In genomic region chr17:64626827-64627226, GRCh38 we compare ENCODE assay signal across 17 cellular contexts. TPM values are rescaled to one million over a fixed set of nuclear protein-coding genes. Genes with fewer than 3 reads are reported as not detected.
A peak's percentile ranks its signal among the peaks of the same experiment; 100 is the strongest.
DNase-seq lines count a peak whose midpoint lies in the region; ATAC-seq and TF ChIP-seq lines count a peak whose summit lies in the region.
"Had no signal": no experiment of that assay in that cellular context is flagged by ENCODE, and none has a peak within 500 bp of the region (broad histone marks: within the 10 kb centered on the region; RNA-seq: fewer than 3 reads in every experiment).

No MANE protein-coding gene starts in this region.

- ATAC-seq in left lobe of liver (peak; percentile 42), left ventricle myocardium superior (no peak)
- ATAC-seq: CD8-positive, alpha-beta T cell had no signal

- no peak for DNase-seq in GM23248
- no peak for DNase-seq in left lobe of liver (ENCODE audit: low spot score)
- DNase-seq in prostate gland (ENCODE audit: low spot score): peak; percentile 9
- DNase-seq in left ventricle myocardium superior: no peak
- no peak for DNase-seq in cerebellar nuclear complex (lab: John Stamatoyannopoulos, UW)
- DNase-seq in smooth muscle cell (lab: John Stamatoyannopoulos, UW; ENCODE audit: unreplicated experiment): no peak
- no peak for DNase-seq in transverse colon
- DNase-seq: C1 segment of cervical spinal cord; Caco-2; CD4-positive, CD25-positive, alpha-beta regulatory T cell; CD8-positive, alpha-beta T cell; DMS153; DND-41; GOT3; HFFc6 had no signal

- 23 to 32% methylated on average over 3 of the region's 3 CpGs for WGBS in GM23248 (ENCODE audit: low coverage in 1 of 2, low lambda C conversion rate in 2 of 2, missing lambda C conversion rate in 2 of 2), 2 experiments
- WGBS in prostate gland: 19% methylated on average over 3 of the region's 3 CpGs
- 90% methylated on average over 3 of the region's 3 CpGs for WGBS in smooth muscle cell (ENCODE audit: low lambda C conversion rate)
- 69 to 79% methylated on average over 3 of the region's 3 CpGs for WGBS in transverse colon (ENCODE audit: low coverage in 1 of 2), 2 donors

- H3K79me2 ChIP-seq in GM23248 (ENCODE audit: insufficient read depth) (peaks cover 100% of the 10 kb centered on the region), smooth muscle cell (ENCODE audit: low read depth) (peaks cover 96% of the 10 kb centered on the region)

- H2AFZ ChIP-seq in GM23248: no peak overlapping the region
- no peak overlapping the region for H2AFZ ChIP-seq in smooth muscle cell (ENCODE audit: low read depth)

- H3K9me2 ChIP-seq in GM23248 (ENCODE audit: insufficient read depth): no peaks in the 10 kb centered on the region

- intact Hi-C loops in prostate gland (cut with DNase I): no loop called here
- intact Hi-C loops in left ventricle myocardium superior (cut with micrococcal nuclease): no loop called here
- intact Hi-C loops in transverse colon (cut with DNase I; ENCODE audit: low total_unique reads): no loop called here

- no peak for TF ChIP-seq EP300 in transverse colon (IDR thresholded peaks at IDR 0.05; ENCODE audit: low read depth)

- H3K4me1 ChIP-seq in GM23248 (ENCODE audit: insufficient read depth): peaks cover 91% of the 10 kb centered on the region
- H3K4me1 ChIP-seq in prostate gland (replicated peaks): peaks cover 5% of the 10 kb centered on the region
- H3K4me1 ChIP-seq in smooth muscle cell (ENCODE audit: low read depth): peaks cover 5% of the 10 kb centered on the region
- peaks cover 3 to 27% (median 4%) of the 10 kb centered on the region in 4 donors for H3K4me1 ChIP-seq in transverse colon

- in situ Hi-C loops in GM23248 (cut with MboI): no loop called here
- in situ Hi-C loops in transverse colon (cut with MboI; ENCODE audit: low pct_ligation_motif_present in 1 of 4, low pct_unique_long_range_greater_than_20kb in 1 of 4, low sequenced_read_pairs in 3 of 4): no loop called here

- H3K27ac ChIP-seq in GM23248 (0 out of 2 replicates have a peak overlapping the region, but pooled peaks have one; percentile 7), VCaP (peak overlapping the region; percentile 38), prostate gland (no peak overlapping the region), smooth muscle cell (ENCODE audit: low read depth) (no peak overlapping the region), transverse colon (no peak overlapping the region)

- no peak overlapping the region for H3K4me3 ChIP-seq in GM23248
- no peak overlapping the region for H3K4me3 ChIP-seq in prostate gland
- H3K4me3 ChIP-seq in smooth muscle cell: no peak overlapping the region
- H3K4me3 ChIP-seq in transverse colon: no peak overlapping the region
- H3K4me3 ChIP-seq: HAP-1 had no signal

- H3K9ac ChIP-seq in GM23248 (no peak overlapping the region), smooth muscle cell (ENCODE audit: low read depth) (no peak overlapping the region)

- no peak for TF ChIP-seq POLR2A in prostate gland (IDR thresholded peaks at IDR 0.05)
- no peak for TF ChIP-seq POLR2A in transverse colon (IDR thresholded peaks at IDR 0.05)

- H3K4me2 ChIP-seq in GM23248 (ENCODE audit: unreplicated experiment): no peak overlapping the region
- H3K4me2 ChIP-seq in smooth muscle cell: no peak overlapping the region

- peaks cover 69% of the 10 kb centered on the region for H4K20me1 ChIP-seq in GM23248 (ENCODE audit: insufficient read depth)
- peaks cover 100% of the 10 kb centered on the region for H4K20me1 ChIP-seq in smooth muscle cell (ENCODE audit: low read depth)

- peaks cover 86% of the 10 kb centered on the region for H3F3A ChIP-seq in GM23248 (ENCODE audit: insufficient read depth)
- peaks cover 9% of the 10 kb centered on the region for H3F3A ChIP-seq in smooth muscle cell (ENCODE audit: low read depth)

- TF ChIP-seq CTCF in VCaP (conservative IDR thresholded peaks at IDR 0.05) (no peak), prostate gland (IDR thresholded peaks at IDR 0.05) (no peak), smooth muscle cell (IDR thresholded peaks at IDR 0.05; ENCODE audit: borderline replicate concordance, insufficient read depth, poor library complexity, severe bottlenecking) (no peak), transverse colon (IDR thresholded peaks at IDR 0.05) (no peak)

- no peaks in the 10 kb centered on the region for H3K27me3 ChIP-seq in GM23248 (replicated peaks; ENCODE audit: insufficient read depth)
- no peaks in the 10 kb centered on the region for H3K27me3 ChIP-seq in prostate gland (replicated peaks; ENCODE audit: insufficient read depth)
- H3K27me3 ChIP-seq in smooth muscle cell (ENCODE audit: low read depth): no peaks in the 10 kb centered on the region
- H3K27me3 ChIP-seq in transverse colon: no peaks in the 10 kb centered on the region

- no peaks in the 10 kb centered on the region for H3K9me3 ChIP-seq in GM23248 (ENCODE audit: low read depth)
- no peaks in the 10 kb centered on the region for H3K9me3 ChIP-seq in prostate gland
- H3K9me3 ChIP-seq in smooth muscle cell (replicated peaks; ENCODE audit: low read depth): no peaks in the 10 kb centered on the region
- no peaks in the 10 kb centered on the region for H3K9me3 ChIP-seq in transverse colon
- H3K9me3 ChIP-seq: Caco-2, HAP-1 had no signal

- peaks cover 5% of the 10 kb centered on the region for H3K36me3 ChIP-seq in GM23248 (ENCODE audit: low read depth)
- H3K36me3 ChIP-seq in prostate gland: no peaks in the 10 kb centered on the region
- no peaks in the 10 kb centered on the region for H3K36me3 ChIP-seq in smooth muscle cell (ENCODE audit: low read depth)
- no peaks in the 10 kb centered on the region for H3K36me3 ChIP-seq in transverse colon
- H3K36me3 ChIP-seq: HAP-1 had no signal

RNA-seq across cellular contexts. Expression of gene SMURF2, which starts 35.3 kb away (rescaled TPM):
- 157 and 159 TPM in 2 replicates for total RNA-seq in GM23248 (2014; rRNA removed; shearing (Covaris generic))
- polyA plus RNA-seq in GM23248 (2016; fragmentation: Nextera tagmentation; extraction: Ambion mirVana): 50.8 and 54.3 TPM in 2 replicates
- total RNA-seq in left lobe of liver: 2.2 TPM
- 10 to 100 TPM; 21.5 to 29.1 TPM for total RNA-seq in prostate gland
- 11.6 TPM for total RNA-seq in left ventricle myocardium superior
- total RNA-seq in smooth muscle cell: 91.2 and 102 TPM in 2 replicates
- 38.9 and 40.1 TPM in 2 replicates for polyA plus RNA-seq in smooth muscle cell
- 10 to 100 TPM in 3 of 4 donors, 1 to 10 TPM in 1; 5.0 to 27.0 (median 14.0) TPM for total RNA-seq in transverse colon

Comparison
In these comparisons a context has a peak if more than half of its experiments do, and no peak if none do; other contexts are left out.
1. H3K27ac ChIP-seq: peak in GM23248 (single experiment) and VCaP (single experiment); none in prostate gland (0 of 2), smooth muscle cell (single experiment) and transverse colon (0 of 4).